22 cellular contexts compared by ENCODE assay signal in genomic region chr1:9845914-9846313, GRCh38. TPM values are rescaled to one million over a fixed set of nuclear protein-coding genes. Genes with fewer than 3 reads are reported as not detected.
A peak's percentile ranks its signal among the peaks of the same experiment; 100 is the strongest.
DNase-seq lines count a peak whose midpoint lies in the region; ATAC-seq and TF ChIP-seq lines count a peak whose summit lies in the region.
"Had no signal": no experiment of that assay in that cellular context is flagged by ENCODE, and none has a peak within 500 bp of the region (broad histone marks: within the 10 kb centered on the region; RNA-seq: fewer than 3 reads in every experiment).

No MANE protein-coding gene starts in this region.

- no peak overlapping the region for H2AFZ ChIP-seq in PC-3 (ENCODE audit: low read length)

- H3K36me3 ChIP-seq in left ventricle myocardium inferior (peaks cover 18% of the 10 kb centered on the region), PC-3 (ENCODE audit: low read depth, low read length) (no peaks in the 10 kb centered on the region), tibial artery (peaks cover 0 to 20% (median 0%) of the 10 kb centered on the region in 3 donors)
- H3K36me3 ChIP-seq: BE2C, breast epithelium had no signal

- H3K9me2 ChIP-seq in PC-3 (replicated peaks; ENCODE audit: low read length) = no peaks in the 10 kb centered on the region

- intact Hi-C loops in left ventricle myocardium inferior (cut with micrococcal nuclease) (no loop called here), left ventricle myocardium superior (cut with micrococcal nuclease) (no loop called here), PC-3 (cut with micrococcal nuclease) (no loop called here), tibial artery (cut with DNase I; ENCODE audit: low total_unique reads) (no loop called here)

- H3K4me3 ChIP-seq in left ventricle myocardium inferior = no peak overlapping the region
- H3K4me3 ChIP-seq in PC-3 (ENCODE audit: low read length) = no peak overlapping the region
- H3K4me3 ChIP-seq in tibial artery = no peak overlapping the region
- no peak overlapping the region for H3K4me3 ChIP-seq in coronary artery
- H3K4me3 ChIP-seq: breast epithelium, psoas muscle, SK-N-MC had no signal

- no peak for ATAC-seq in left ventricle myocardium superior
- ATAC-seq in WTC11 = no peak
- ATAC-seq in left lobe of liver = peak; percentile 28
- no peak for ATAC-seq in PC-3
- ATAC-seq: activated CD8-positive, alpha-beta memory T cell treated with anti-CD3 and anti-CD28 coated beads, Interleukin-2, amount 10 ng/mL, durations not matched to agents 7 days and 5 days; psoas muscle had no signal

- DNase-seq in left ventricle myocardium inferior (no peak), left ventricle myocardium superior (no peak), WTC11 (ENCODE audit: low spot score) (no peak), left lobe of liver (ENCODE audit: low spot score) (no peak), PC-3 (no peak), NCI-H2171 (lab: John Stamatoyannopoulos, UW) (no peak), tibial artery (no peak), coronary artery (ENCODE audit: low spot score) (no peak)
- DNase-seq: activated CD4-positive, alpha-beta T cell treated with anti-CD3 and anti-CD28 coated beads, Interleukin-2, amount 10 ng/mL, durations not matched to agents 24 days and 14 days; activated naive CD4-positive, alpha-beta T cell treated with anti-CD3 and anti-CD28 coated beads, Interleukin-2, amount 10 ng/mL, durations not matched to agents 7 days and 5 days; amniotic stem cell; BE2C; cortex of kidney; DMS79; NCI-H1105 treated with DMSO at 0.1 percent for 48 hours; stimulated activated CD8-positive, alpha-beta memory T cell treated with anti-CD3 and anti-CD28 coated beads, Interleukin-4, amount 100 ng/mL, for 48 hours; T-helper 2 cell had no signal

- no peaks in the 10 kb centered on the region for H3K9me3 Mint-ChIP-seq in WTC11
- H3K9me3 Mint-ChIP-seq: activated CD4-positive, alpha-beta T cell treated with anti-CD3 and anti-CD28 coated beads, Interleukin-2, amount 10 ng/mL, durations not matched to agents 24 days and 14 days; activated naive CD4-positive, alpha-beta T cell treated with anti-CD3 and anti-CD28 coated beads, Interleukin-2, amount 10 ng/mL, durations not matched to agents 7 days and 5 days; IgD-negative memory B cell had no signal

- no peaks in the 10 kb centered on the region for H4K20me1 ChIP-seq in PC-3 (ENCODE audit: low read length)

- peaks cover 29% of the 10 kb centered on the region for H3K4me1 Mint-ChIP-seq in WTC11
- H3K4me1 Mint-ChIP-seq: activated CD8-positive, alpha-beta memory T cell treated with anti-CD3 and anti-CD28 coated beads, Interleukin-2, amount 10 ng/mL, durations not matched to agents 7 days and 5 days had no signal

- no peaks in the 10 kb centered on the region for H3F3A ChIP-seq in PC-3 (ENCODE audit: low read length, unreplicated experiment)

- H3K9me3 ChIP-seq in left ventricle myocardium inferior (replicated peaks) (no peaks in the 10 kb centered on the region), PC-3 (ENCODE audit: low read length) (no peaks in the 10 kb centered on the region), tibial artery (no peaks in the 10 kb centered on the region)
- H3K9me3 ChIP-seq: BE2C, breast epithelium, psoas muscle had no signal

- no peak overlapping the region for H3K9ac ChIP-seq in PC-3 (ENCODE audit: low read length)

- no peak overlapping the region for H3K4me3 Mint-ChIP-seq in WTC11
- H3K4me3 Mint-ChIP-seq: activated CD4-positive, alpha-beta T cell treated with anti-CD3 and anti-CD28 coated beads, Interleukin-2, amount 10 ng/mL, durations not matched to agents 24 days and 14 days; activated CD8-positive, alpha-beta memory T cell treated with anti-CD3 and anti-CD28 coated beads, Interleukin-2, amount 10 ng/mL, durations not matched to agents 7 days and 5 days; activated naive CD4-positive, alpha-beta T cell treated with anti-CD3 and anti-CD28 coated beads, Interleukin-2, amount 10 ng/mL, durations not matched to agents 7 days and 5 days; IgD-negative memory B cell had no signal

- CTCF ChIA-PET in WTC11 (lab: Charles Lee) (interaction anchor here (1.0 to 1.2 kb wide), 2 partner anchors 18 to 124 kb away, joined by 3 to 6 read pairs; no protein-coding TSS in a partner anchor), PC-3 (lab: Charles Lee) (no interaction called here)

- no peaks in the 10 kb centered on the region for H3K79me2 ChIP-seq in PC-3 (ENCODE audit: low read length)

- H3K27me3 Mint-ChIP-seq in WTC11 (ENCODE audit: low read depth) = no peaks in the 10 kb centered on the region; the same call in 1 of the 2 replicates
- H3K27me3 Mint-ChIP-seq: activated CD8-positive, alpha-beta memory T cell treated with anti-CD3 and anti-CD28 coated beads, Interleukin-2, amount 10 ng/mL, durations not matched to agents 7 days and 5 days; IgD-negative memory B cell had no signal

- H3K27ac Mint-ChIP-seq in WTC11 = peak overlapping the region; percentile 85; the same call in 1 of the 2 replicates
- H3K27ac Mint-ChIP-seq: activated CD4-positive, alpha-beta T cell treated with anti-CD3 and anti-CD28 coated beads, Interleukin-2, amount 10 ng/mL, durations not matched to agents 24 days and 14 days; activated CD8-positive, alpha-beta memory T cell treated with anti-CD3 and anti-CD28 coated beads, Interleukin-2, amount 10 ng/mL, durations not matched to agents 7 days and 5 days; activated naive CD4-positive, alpha-beta T cell treated with anti-CD3 and anti-CD28 coated beads, Interleukin-2, amount 10 ng/mL, durations not matched to agents 7 days and 5 days had no signal

- no peak for TF ChIP-seq CTCF in left ventricle myocardium inferior (IDR thresholded peaks at IDR 0.05; ENCODE audit: borderline replicate concordance)
- TF ChIP-seq CTCF in WTC11 (IDR thresholded peaks at IDR 0.05) = no peak
- TF ChIP-seq CTCF in PC-3 (conservative IDR thresholded peaks at IDR 0.05; ENCODE audit: low read depth, low read length) = no peak
- no peak for TF ChIP-seq CTCF in tibial artery (IDR thresholded peaks at IDR 0.05)
- no peak for TF ChIP-seq CTCF in coronary artery (IDR thresholded peaks at IDR 0.05)

- BruUV-seq in PC-3 (replicated peaks; lab: Mats Ljungman, UMichigan) = no TSS peak

- no peaks in the 10 kb centered on the region for H3K36me3 Mint-ChIP-seq in WTC11
- H3K36me3 Mint-ChIP-seq: activated CD8-positive, alpha-beta memory T cell treated with anti-CD3 and anti-CD28 coated beads, Interleukin-2, amount 10 ng/mL, durations not matched to agents 7 days and 5 days; activated naive CD4-positive, alpha-beta T cell treated with anti-CD3 and anti-CD28 coated beads, Interleukin-2, amount 10 ng/mL, durations not matched to agents 7 days and 5 days had no signal

- POLR2A ChIA-PET in WTC11 (lab: Charles Lee) (interaction anchor here (0.5 kb wide), 1 partner anchor 117 kb away, joined by 3 read pairs; no protein-coding TSS in a partner anchor), PC-3 (lab: Charles Lee; ENCODE audit: unreplicated experiment) (no interaction called here)

- H3K27ac ChIP-seq in left ventricle myocardium inferior (replicated peaks) (peak overlapping the region; percentile 43), PC-3 (ENCODE audit: low read length) (no peak overlapping the region), tibial artery (no peak overlapping the region), coronary artery (no peak overlapping the region)
- H3K27ac ChIP-seq: psoas muscle, SK-N-MC had no signal

- no peaks in the 10 kb centered on the region for H3K27me3 ChIP-seq in left ventricle myocardium inferior (ENCODE audit: low read depth)
- H3K27me3 ChIP-seq in PC-3 (ENCODE audit: low read length) = no peaks in the 10 kb centered on the region
- peaks cover 0 to 4% of the 10 kb centered on the region in 2 donors for H3K27me3 ChIP-seq in tibial artery
- H3K27me3 ChIP-seq: BE2C, breast epithelium had no signal

- H3K4me2 ChIP-seq in PC-3 (ENCODE audit: low read length) = no peak overlapping the region

- H3K4me1 ChIP-seq in left ventricle myocardium inferior (peaks cover 69% of the 10 kb centered on the region), PC-3 (ENCODE audit: insufficient read depth, low read length) (peaks cover 24% of the 10 kb centered on the region), tibial artery (peaks cover 0 to 30% (median 15%) of the 10 kb centered on the region in 4 donors)
- H3K4me1 ChIP-seq: BE2C, psoas muscle had no signal

TF ChIP-seq in WTC11, 78 proteins besides CTCF, POLR2A, EP300 and RAD21 (continues in another document):
- TF ChIP-seq ZNF281 (CRISPR knock-in tag; IDR thresholded peaks at IDR 0.05) (no peak), KAT7 (CRISPR knock-in tag; IDR thresholded peaks at IDR 0.05; ENCODE audit: borderline replicate concordance) (no peak), MXD4 (CRISPR knock-in tag; IDR thresholded peaks at IDR 0.05; ENCODE audit: borderline replicate concordance) (no peak)

RNA-seq across cellular contexts. Expression of gene CLSTN1, which starts 22.1 kb away (rescaled TPM):
- total RNA-seq in left ventricle myocardium inferior = 63.5 TPM
- 54.9 TPM for total RNA-seq in left ventricle myocardium superior
- 119 to 128 TPM (median 124 TPM) in 3 replicates for total RNA-seq in WTC11 (2021)
- 8.1 TPM for total RNA-seq in left lobe of liver
- total RNA-seq in PC-3 (2014; rRNA removed) = 98.3 and 117 TPM in 2 replicates
